8 cellular contexts compared by ENCODE assay signal in genomic region chr1:243420968-243421675, GRCh38.
DNase-seq lines count a peak whose midpoint lies in the region; ATAC-seq, FAIRE-seq and TF ChIP-seq lines count a peak whose summit lies in the region.

No MANE protein-coding gene starts in this region.

- H3K9me3 Mint-ChIP-seq in activated naive CD4-positive, alpha-beta T cell treated with anti-CD3 and anti-CD28 coated beads, Interleukin-2, amount 50 U/mL, for 24 hours: no peaks in the 10 kb centered on the region
- no peaks in the 10 kb centered on the region for H3K9me3 Mint-ChIP-seq in WTC11

- H3K36me3 Mint-ChIP-seq in activated naive CD4-positive, alpha-beta T cell treated with anti-CD3 and anti-CD28 coated beads, Interleukin-2, amount 50 U/mL, for 24 hours: peaks cover 20% of the 10 kb centered on the region
- no peaks in the 10 kb centered on the region for H3K36me3 Mint-ChIP-seq in WTC11

- peaks cover 30% of the 10 kb centered on the region for H3K4me1 Mint-ChIP-seq in activated naive CD4-positive, alpha-beta T cell treated with anti-CD3 and anti-CD28 coated beads, Interleukin-2, amount 50 U/mL, for 24 hours
- peaks cover 29% of the 10 kb centered on the region for H3K4me1 Mint-ChIP-seq in WTC11

- TF ChIP-seq CTCF in WTC11 (IDR thresholded peaks at IDR 0.05): no peak

- H3K27me3 Mint-ChIP-seq in activated naive CD4-positive, alpha-beta T cell treated with anti-CD3 and anti-CD28 coated beads, Interleukin-2, amount 50 U/mL, for 24 hours: no peaks in the 10 kb centered on the region
- H3K27me3 Mint-ChIP-seq in WTC11 (ENCODE audit: low read depth): no peaks in the 10 kb centered on the region

- CTCF ChIA-PET in WTC11 (lab: Charles Lee): interaction anchor here (0.9 kb wide), 1 partner anchor 12 kb away, joined by 3 read pairs; no protein-coding TSS in a partner anchor

- no peak for DNase-seq in activated naive CD4-positive, alpha-beta T cell treated with Interleukin-2 at 50 U/mL for 16 hours
- DNase-seq in WTC11 (ENCODE audit: low spot score): no peak
- peak; percentile 32 for DNase-seq in left kidney (ENCODE audit: low read depth, low spot score)
- peak; percentile 17 for DNase-seq in urothelium cell line (ENCODE audit: low spot score)
- no peak for DNase-seq in T1000 (lab: John Stamatoyannopoulos, UW)
- no peak for DNase-seq in germinal center (ENCODE audit: low spot score)

- H3K27ac Mint-ChIP-seq in activated naive CD4-positive, alpha-beta T cell treated with anti-CD3 and anti-CD28 coated beads, Interleukin-2, amount 50 U/mL, for 24 hours: no peak overlapping the region
- no peak overlapping the region for H3K27ac Mint-ChIP-seq in WTC11

- no peak for FAIRE-seq in urothelium cell line (lab: Jason Lieb, UNC)

- H3K4me3 Mint-ChIP-seq in activated naive CD4-positive, alpha-beta T cell treated with anti-CD3 and anti-CD28 coated beads, Interleukin-2, amount 50 U/mL, for 24 hours: peak overlapping the region; percentile 45
- no peak overlapping the region for H3K4me3 Mint-ChIP-seq in WTC11

- ATAC-seq in WTC11: peak; percentile 21; the same call in 1 of the 2 replicates
- no peak for ATAC-seq in HG03520 (IDR thresholded peaks at IDR 0.05; ENCODE audit: unreplicated experiment)

- POLR2A ChIA-PET in WTC11 (lab: Charles Lee): no interaction called here

TF ChIP-seq in WTC11, 78 proteins besides CTCF, POLR2A, EP300 and RAD21:
- TF ChIP-seq CBFB (CRISPR knock-in tag; IDR thresholded peaks at IDR 0.05; ENCODE audit: low read depth) (no peak), TEAD1 (CRISPR knock-in tag; IDR thresholded peaks at IDR 0.05) (no peak), SMAD4 (CRISPR knock-in tag; IDR thresholded peaks at IDR 0.05) (no peak), MLX (CRISPR knock-in tag; IDR thresholded peaks at IDR 0.05) (no peak), E2F1 (CRISPR knock-in tag; IDR thresholded peaks at IDR 0.05) (no peak), CDX4 (CRISPR knock-in tag; IDR thresholded peaks at IDR 0.05; ENCODE audit: borderline replicate concordance) (no peak), ZMAT4 (CRISPR knock-in tag; IDR thresholded peaks at IDR 0.05) (no peak), SMAD3 (CRISPR knock-in tag; IDR thresholded peaks at IDR 0.05; ENCODE audit: borderline replicate concordance) (no peak), TP53 (CRISPR knock-in tag; IDR thresholded peaks at IDR 0.05) (no peak), PRDM15 (CRISPR knock-in tag; IDR thresholded peaks at IDR 0.05) (no peak), PREB (CRISPR knock-in tag; IDR thresholded peaks at IDR 0.05; ENCODE audit: borderline replicate concordance) (no peak), IRF1 (CRISPR knock-in tag; IDR thresholded peaks at IDR 0.05) (no peak), RELA (CRISPR knock-in tag; IDR thresholded peaks at IDR 0.05; ENCODE audit: borderline replicate concordance) (no peak), ZNF232 (CRISPR knock-in tag; IDR thresholded peaks at IDR 0.05) (no peak), HMGA2 (CRISPR knock-in tag; IDR thresholded peaks at IDR 0.05) (no peak)

Comparison
In these comparisons a context has a peak if more than half of its experiments do, and no peak if none do; other contexts are left out.
1. DNase-seq: peak in left kidney (single experiment) and urothelium cell line (single experiment); none in activated naive CD4-positive, alpha-beta T cell treated with Interleukin-2 at 50 U/mL for 16 hours (single experiment), WTC11 (single experiment), T1000 (single experiment) and germinal center (single experiment).